1 cellular context compared by ENCODE assay signal in genomic region chr1:184457500-184457899, GRCh38.
TF ChIP-seq lines count a peak whose summit lies in the region.

No MANE protein-coding gene starts in this region.

TF ChIP-seq in K562, 482 proteins besides CTCF, POLR2A, EP300 and RAD21 (continued from another document):
- TF ChIP-seq MED1 (CRISPR knock-in tag; IDR thresholded peaks at IDR 0.05; ENCODE audit: borderline replicate concordance) (no peak), ZFP1 (CRISPR knock-in tag; IDR thresholded peaks at IDR 0.05) (no peak), FOSL1 (tag; conservative IDR thresholded peaks at IDR 0.05) (no peak), CEBPG (CRISPR knock-in tag; IDR thresholded peaks at IDR 0.05) (no peak), CEBPG (tag; conservative IDR thresholded peaks at IDR 0.05 in 1 of 2, IDR thresholded peaks at IDR 0.05 in 1 of 2) (peak; percentile 9 to 23; a peak in 1 of 4 replicates)
